In the genomic region with DNA sequence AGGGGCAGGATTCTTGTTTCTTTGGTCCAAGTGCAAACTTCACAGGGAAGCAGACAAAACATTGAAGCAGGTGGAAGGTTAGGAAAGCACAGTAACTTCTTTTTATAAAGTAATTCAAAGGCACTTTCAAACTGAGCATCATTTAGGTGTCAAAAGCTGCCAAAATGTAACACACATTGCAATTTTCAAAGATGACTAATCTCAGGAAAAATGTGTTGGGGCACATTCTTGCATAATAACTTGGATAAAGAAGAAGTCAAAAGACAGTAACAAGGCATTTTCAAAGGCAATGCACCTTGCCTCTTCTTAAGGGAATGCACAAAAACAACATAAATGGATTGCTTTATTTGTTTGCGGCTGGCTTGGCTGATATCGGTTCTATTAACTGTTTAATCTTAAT, we compare ENCODE assay signal across 14 cellular contexts. TPM values are rescaled to one million over a fixed set of nuclear protein-coding genes. Genes with fewer than 3 reads are reported as not detected.
DNase-seq lines count a peak whose midpoint lies in the region; ATAC-seq, FAIRE-seq and TF ChIP-seq lines count a peak whose summit lies in the region.
"Had no signal": no experiment of that assay in that cellular context is flagged by ENCODE, and none has a peak within 500 bp of the region (broad histone marks: within the 10 kb centered on the region; RNA-seq: fewer than 3 reads in every experiment).

No MANE protein-coding gene starts in this region.

- H3K36me3 ChIP-seq in keratinocyte (ENCODE audit: control insufficient read depth in 2 of 2, extremely low read depth in 1 of 2, insufficient read depth in 2 of 2, low read length in 2 of 2) (no peaks in the 10 kb centered on the region), MM.1S (replicated peaks; ENCODE audit: insufficient read depth, low read length) (no peaks in the 10 kb centered on the region)

- DNase-seq in A172 (ENCODE audit: low spot score) (peak; percentile 3), HCEC 1CT (peak; percentile 53), keratinocyte (ENCODE audit: low read depth, low spot score) (no peak), RCC 7860 (ENCODE audit: low spot score) (no peak), MM.1S (no peak), NCI-H82 (lab: John Stamatoyannopoulos, UW) (no peak)
- DNase-seq in stimulated activated effector memory CD8-positive, alpha-beta T cell treated with anti-CD3 and anti-CD28 coated beads, Interleukin-12 subunit alpha, Interleukin-12 subunit beta, amount 100 ng/mL, for 72 hours (ENCODE audit: low spot score in 2 of 2): no peak
- DNase-seq: NCI-H2171, occipital lobe had no signal

- H3K4me3 ChIP-seq in keratinocyte (ENCODE audit: control insufficient read depth in 2 of 3, extremely low read depth in 1 of 3, insufficient read depth in 2 of 3, low read depth in 1 of 3, low read length in 3 of 3): no peak overlapping the region
- H3K4me3 ChIP-seq in MM.1S (ENCODE audit: low read length): no peak overlapping the region
- H3K4me3 ChIP-seq: suprapubic skin had no signal

- H3K4me2 ChIP-seq in keratinocyte (ENCODE audit: control insufficient read depth, extremely low read depth, insufficient read depth, low read depth, low read length) (peak overlapping the region; percentile 47), MM.1S (ENCODE audit: low read depth, low read length) (no peak overlapping the region)

- TF ChIP-seq CTCF in brain (conservative IDR thresholded peaks at IDR 0.05) (no peak), keratinocyte (optimal IDR thresholded peaks at IDR 0.05 in 1 of 3, IDR thresholded peaks at IDR 0.05 in 1 of 3, conservative IDR thresholded peaks at IDR 0.05 in 1 of 3; ENCODE audit: extremely low read depth in 1 of 3, insufficient read depth in 2 of 3, low read length in 3 of 3) (no peak), MM.1S (IDR thresholded peaks at IDR 0.05; ENCODE audit: low read length) (no peak)

- H3K9ac ChIP-seq in keratinocyte (ENCODE audit: control insufficient read depth, extremely low read depth, insufficient read depth, low read length) (no peak overlapping the region), MM.1S (ENCODE audit: low read length) (no peak overlapping the region)

- H3K79me2 ChIP-seq in keratinocyte (ENCODE audit: control insufficient read depth, insufficient read depth, low read length): no peaks in the 10 kb centered on the region
- H3K79me2 ChIP-seq in MM.1S (ENCODE audit: low read length): no peaks in the 10 kb centered on the region

- H3K36me3 Mint-ChIP-seq in brain: peaks cover 27% of the 10 kb centered on the region
- no peaks in the 10 kb centered on the region for H3K36me3 Mint-ChIP-seq in stimulated activated effector memory CD8-positive, alpha-beta T cell treated with anti-CD3 and anti-CD28 coated beads, Interleukin-12 subunit alpha, Interleukin-12 subunit beta, amount 100 ng/mL, for 72 hours
- H3K36me3 Mint-ChIP-seq: activated naive CD8-positive, alpha-beta T cell; memory B cell had no signal

- H3K9me2 ChIP-seq in MM.1S (replicated peaks; ENCODE audit: insufficient read depth, low read length): no peaks in the 10 kb centered on the region

- H3K27me3 Mint-ChIP-seq in brain: peaks cover 55% of the 10 kb centered on the region

- no peaks in the 10 kb centered on the region for H3K9me1 ChIP-seq in keratinocyte (ENCODE audit: control insufficient read depth, extremely low read depth, insufficient read depth, low read length)

- ATAC-seq in stimulated activated effector memory CD8-positive, alpha-beta T cell treated with anti-CD3 and anti-CD28 coated beads, Interleukin-12 subunit alpha, Interleukin-12 subunit beta, amount 100 ng/mL, for 72 hours: no peak
- ATAC-seq: activated CD4-positive, CD25-positive, alpha-beta regulatory T cell treated with anti-CD3 and anti-CD28 coated beads, Interleukin-2, amount 50 U/mL, for 24 hours had no signal

- no peak overlapping the region for H3K27ac Mint-ChIP-seq in brain
- no peak overlapping the region for H3K27ac Mint-ChIP-seq in stimulated activated effector memory CD8-positive, alpha-beta T cell treated with anti-CD3 and anti-CD28 coated beads, Interleukin-12 subunit alpha, Interleukin-12 subunit beta, amount 100 ng/mL, for 72 hours
- H3K27ac Mint-ChIP-seq: activated naive CD8-positive, alpha-beta T cell; memory B cell had no signal

- H3K9me3 ChIP-seq in keratinocyte (ENCODE audit: control insufficient read depth, low read depth, low read length): no peaks in the 10 kb centered on the region
- H3K9me3 ChIP-seq in MM.1S (replicated peaks; ENCODE audit: insufficient read depth, low read length): no peaks in the 10 kb centered on the region
- H3K9me3 ChIP-seq: suprapubic skin had no signal

- H2AFZ ChIP-seq in keratinocyte (ENCODE audit: control insufficient read depth, low read length) (no peak overlapping the region), MM.1S (ENCODE audit: low read length) (no peak overlapping the region)

- peaks cover 0 to 7% (median 0%) of the 10 kb centered on the region in 5 experiments for H3K9me3 Mint-ChIP-seq in brain
- no peaks in the 10 kb centered on the region for H3K9me3 Mint-ChIP-seq in stimulated activated effector memory CD8-positive, alpha-beta T cell treated with anti-CD3 and anti-CD28 coated beads, Interleukin-12 subunit alpha, Interleukin-12 subunit beta, amount 100 ng/mL, for 72 hours
- H3K9me3 Mint-ChIP-seq: memory B cell had no signal

- dilution Hi-C loops in keratinocyte (cut with MboI; ENCODE audit: extremely low pct_ligation_motif_present, low sequenced_read_pairs): no loop called here

- H3K4me3 Mint-ChIP-seq in brain: peak overlapping the region in 3 of 5 experiments; percentile 27 to 61 (median 39)
- H3K4me3 Mint-ChIP-seq in stimulated activated effector memory CD8-positive, alpha-beta T cell treated with anti-CD3 and anti-CD28 coated beads, Interleukin-12 subunit alpha, Interleukin-12 subunit beta, amount 100 ng/mL, for 72 hours: no peak overlapping the region
- H3K4me3 Mint-ChIP-seq: activated naive CD8-positive, alpha-beta T cell; memory B cell had no signal

- H3K27me3 ChIP-seq in keratinocyte (ENCODE audit: control insufficient read depth, extremely low read depth, insufficient read depth, low read length): peaks cover 10% of the 10 kb centered on the region
- H3K27me3 ChIP-seq in MM.1S (replicated peaks; ENCODE audit: insufficient read depth, low read length): no peaks in the 10 kb centered on the region

- FAIRE-seq in keratinocyte (lab: Jason Lieb, UNC): peak; percentile 79
- FAIRE-seq in RCC 7860 (lab: Jason Lieb, UNC): no peak

- no peaks in the 10 kb centered on the region for H3F3A ChIP-seq in MM.1S (ENCODE audit: insufficient read depth, low read length)

- H3K4me1 ChIP-seq in keratinocyte (ENCODE audit: control insufficient read depth, extremely low read depth, insufficient read depth, low read length) (peaks cover 20% of the 10 kb centered on the region), MM.1S (ENCODE audit: low read length) (no peaks in the 10 kb centered on the region)

- H3K4me1 Mint-ChIP-seq in brain: peaks cover 53% of the 10 kb centered on the region
- peaks cover 15% of the 10 kb centered on the region for H3K4me1 Mint-ChIP-seq in stimulated activated effector memory CD8-positive, alpha-beta T cell treated with anti-CD3 and anti-CD28 coated beads, Interleukin-12 subunit alpha, Interleukin-12 subunit beta, amount 100 ng/mL, for 72 hours

- H3K27ac ChIP-seq in keratinocyte (ENCODE audit: control insufficient read depth, insufficient read depth, low read length) (no peak overlapping the region), MM.1S (ENCODE audit: low read length) (no peak overlapping the region)
- H3K27ac ChIP-seq: suprapubic skin had no signal

- H4K20me1 ChIP-seq in keratinocyte (ENCODE audit: control insufficient read depth, extremely low read depth, insufficient read depth, low read length): no peaks in the 10 kb centered on the region
- no peaks in the 10 kb centered on the region for H4K20me1 ChIP-seq in MM.1S (ENCODE audit: insufficient read depth, low read length)

RNA-seq across cellular contexts. Expression of gene KCNJ2, which starts 3.6 kb away (rescaled TPM):
- total RNA-seq in A172 (2014; rRNA removed; shearing (Covaris generic)): not detected in 2 replicates
- polyA plus RNA-seq in brain (ENCODE audit: insufficient read depth, low read depth, low replicate concordance): 1.2 TPM
- 0.09 to 0.12 TPM (median 0.11 TPM) in 3 replicates for polyA plus RNA-seq in keratinocyte
- polyA plus RNA-seq in keratinocyte (2011; ENCODE audit: low read depth): 0.17 TPM
- polyA plus RNA-seq in keratinocyte (2011; cell fraction: cytosol; rRNA removed): 0.02 and 0.03 TPM in 2 replicates
- 0.07 and 0.19 TPM in 2 replicates for polyA plus RNA-seq in keratinocyte (2011; cell fraction: nucleus; rRNA removed)
- 0.14 and 0.20 TPM in 2 replicates for polyA plus RNA-seq in keratinocyte (2012; ENCODE audit: low replicate concordance)
- 0.66 to 2.4 TPM (median 0.70 TPM) in 3 replicates for polyA minus RNA-seq in keratinocyte
- polyA minus RNA-seq in keratinocyte (2011; cell fraction: cytosol; rRNA and poly(A)+ RNA removed): not detected
- polyA minus RNA-seq in keratinocyte (2011; cell fraction: nucleus; rRNA and poly(A)+ RNA removed): 0.42 and 0.62 TPM in 2 replicates

Comparison
In these comparisons a context has a peak if more than half of its experiments do, and no peak if none do; other contexts are left out.
1. DNase-seq: peak in A172 (single experiment) and HCEC 1CT (single experiment); none in keratinocyte (single experiment), stimulated activated effector memory CD8-positive, alpha-beta T cell treated with anti-CD3 and anti-CD28 coated beads, Interleukin-12 subunit alpha, Interleukin-12 subunit beta, amount 100 ng/mL, for 72 hours (0 of 2), RCC 7860 (single experiment), MM.1S (single experiment) and NCI-H82 (single experiment).